ENCODE assay signal across 11 cellular contexts in the genomic region with DNA sequence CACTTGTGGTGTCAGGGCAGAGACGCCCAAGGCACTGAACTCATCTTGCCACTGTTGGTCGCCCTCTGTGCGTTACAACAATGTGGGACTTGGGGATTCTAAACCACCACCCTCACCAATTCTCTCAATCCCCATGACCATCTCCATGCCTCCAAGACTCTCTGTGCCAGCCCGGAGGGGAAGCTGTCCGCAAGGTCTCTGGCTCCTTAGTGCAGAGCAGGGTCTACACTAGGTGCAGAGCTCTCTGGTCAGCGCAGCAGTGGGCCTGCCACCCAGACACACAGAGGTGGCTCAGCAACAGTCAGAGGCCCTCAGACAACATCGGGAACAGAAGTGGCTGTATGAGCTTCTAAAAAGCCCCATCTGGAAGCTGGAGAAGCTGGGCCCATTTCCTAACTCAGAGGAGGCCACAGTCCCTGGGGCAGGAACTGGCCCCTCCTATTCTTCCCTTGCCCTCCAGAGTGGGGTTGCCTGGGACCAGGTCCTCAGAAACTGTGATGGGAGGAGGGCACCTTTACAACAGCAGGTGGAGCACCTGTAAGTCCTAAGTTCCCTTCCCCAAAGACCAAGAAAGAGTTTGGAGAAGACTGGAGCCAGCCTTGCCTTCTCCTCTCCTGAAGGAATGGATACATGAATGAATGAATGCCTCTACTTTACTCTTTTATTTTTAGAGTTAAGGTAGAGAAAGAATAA.
"Had no signal": no experiment of that assay in that cellular context is flagged by ENCODE, and none has a peak within 500 bp of the region (broad histone marks: within the 10 kb centered on the region; RNA-seq: fewer than 3 reads in every experiment).

No MANE protein-coding gene starts in this region.

- H3K4me3 Mint-ChIP-seq: activated T-helper 17 cell treated with anti-CD3 and anti-CD28 coated beads, Interleukin-2, amount 50 U/mL, for 72 hours; nephron had no signal

- H3K4me1 Mint-ChIP-seq: activated T-helper 17 cell treated with anti-CD3 and anti-CD28 coated beads, Interleukin-2, amount 50 U/mL, for 72 hours had no signal

- H3K4me1 ChIP-seq: prostate gland, uterus had no signal

- H3K4me2 ChIP-seq: smooth muscle cell had no signal

- H3K36me3 ChIP-seq: adrenal gland, esophagus muscularis mucosa, prostate gland, uterus had no signal

- H3K4me3 ChIP-seq: adrenal gland, esophagus muscularis mucosa, prostate gland, smooth muscle cell, uterus had no signal

- H3K27ac Mint-ChIP-seq: activated T-helper 17 cell treated with anti-CD3 and anti-CD28 coated beads, Interleukin-2, amount 50 U/mL, for 72 hours had no signal

- H3K27me3 ChIP-seq: adrenal gland, esophagus muscularis mucosa, uterus had no signal

- DNase-seq: activated naive CD4-positive, alpha-beta T cell treated with Interleukin-2 at 50 U/mL for 16 hours; kidney glomerular epithelial cell; mesendoderm had no signal

- H3K9me3 ChIP-seq: adrenal gland, esophagus muscularis mucosa, prostate gland, uterus had no signal

- H3K27me3 Mint-ChIP-seq: activated T-helper 17 cell treated with anti-CD3 and anti-CD28 coated beads, Interleukin-2, amount 50 U/mL, for 72 hours had no signal

- ATAC-seq: activated CD4-positive, CD25-positive, alpha-beta regulatory T cell treated with anti-CD3 and anti-CD28 coated beads, Interleukin-2, amount 50 U/mL, for 24 hours; activated T-helper 17 cell treated with anti-CD3 and anti-CD28 coated beads, Interleukin-2, amount 50 U/mL, for 72 hours had no signal

- H3K9me3 Mint-ChIP-seq: activated T-helper 17 cell treated with anti-CD3 and anti-CD28 coated beads, Interleukin-2, amount 50 U/mL, for 72 hours; nephron had no signal

- H3K27ac ChIP-seq: adrenal gland, esophagus muscularis mucosa, prostate gland, uterus had no signal
